ENCODE assay signal across 33 cellular contexts in genomic region chr1:169824153-169824552, GRCh38.
"Had no signal": no experiment of that assay in that cellular context is flagged by ENCODE, and none has a peak within 500 bp of the region (broad histone marks: within the 10 kb centered on the region; RNA-seq: fewer than 3 reads in every experiment).

No MANE protein-coding gene starts in this region.

- H3K4me3 Mint-ChIP-seq: activated CD8-positive, alpha-beta T cell treated with anti-CD3 and anti-CD28 coated beads, Interleukin-2, amount 10 ng/mL, durations not matched to agents 7 days and 5 days; activated naive CD4-positive, alpha-beta T cell treated with anti-CD3 and anti-CD28 coated beads, Interleukin-2, amount 50 U/mL, for 24 hours; brain had no signal

- H3K4me1 ChIP-seq: Peyer's patch, SJSA1 had no signal

- H3K27me3 Mint-ChIP-seq: activated naive CD4-positive, alpha-beta T cell treated with anti-CD3 and anti-CD28 coated beads, Interleukin-2, amount 50 U/mL, for 24 hours; brain had no signal

- H3K4me2 ChIP-seq: SK-N-SH had no signal

- H3K4me3 ChIP-seq: Peyer's patch, SJSA1 had no signal

- H3K4me1 Mint-ChIP-seq: activated naive CD4-positive, alpha-beta T cell treated with anti-CD3 and anti-CD28 coated beads, Interleukin-2, amount 50 U/mL, for 24 hours; brain had no signal

- H3K9me3 Mint-ChIP-seq: activated naive CD4-positive, alpha-beta T cell treated with anti-CD3 and anti-CD28 coated beads, Interleukin-2, amount 50 U/mL, for 24 hours; activated T-helper 2 cell treated with anti-CD3 and anti-CD28 coated beads, Interferon-gamma antibody, Interleukin-2, Interleukin-4, amounts not matched to agents 10 μg/mL and 5 μg/mL and 100 μg/mL, durations not matched to agents 14 hours and 24 hours and 36 hours; brain had no signal

- H3K9ac ChIP-seq: SK-N-SH had no signal

- H3K27ac Mint-ChIP-seq: activated CD8-positive, alpha-beta T cell treated with anti-CD3 and anti-CD28 coated beads, Interleukin-2, amount 10 ng/mL, durations not matched to agents 7 days and 5 days; activated naive CD4-positive, alpha-beta T cell treated with anti-CD3 and anti-CD28 coated beads, Interleukin-2, amount 50 U/mL, for 24 hours; activated T-helper 2 cell treated with anti-CD3 and anti-CD28 coated beads, Interferon-gamma antibody, Interleukin-2, Interleukin-4, amounts not matched to agents 10 μg/mL and 5 μg/mL and 100 μg/mL, durations not matched to agents 14 hours and 24 hours and 36 hours; brain had no signal

- DNase-seq: activated CD4-positive, alpha-beta T cell treated with anti-CD3 and anti-CD28 coated beads for 1 hour; activated CD4-positive, alpha-beta T cell treated with anti-CD3 and anti-CD28 coated beads for 48 hours; activated CD4-positive, CD25-positive, alpha-beta regulatory T cell; activated CD8-positive, alpha-beta memory T cell treated with anti-CD3 and anti-CD28 coated beads, Interleukin-2, amount 50 U/mL, for 4 hours; activated CD8-positive, alpha-beta T cell treated with anti-CD3 and anti-CD28 coated beads, Interleukin-2, amount 10 ng/mL, durations not matched to agents 7 days and 5 days; activated gamma-delta T cell; activated naive CD4-positive, alpha-beta T cell treated with Interleukin-2 at 50 U/mL for 16 hours; anterior cingulate cortex; caudate nucleus; cerebellar nuclear complex; Karpas-422; KBM-7; NCI-H1105; NCI-H1417 treated with DMSO at 0.1 percent for 48 hours; NCI-H187 treated with DMSO at 0.1 percent for 48 hours; NCI-H2081; NCI-H2171 treated with DMSO at 0.1 percent for 48 hours; NCI-H226; NCI-H446 treated with DMSO at 0.1 percent for 48 hours; NCI-H524; NCI-H69; NCI-H82; Peyer's patch; RPMI8226; SHP77 treated with DMSO at 0.1 percent for 48 hours; SK-N-SH; T-helper 2 cell; T-helper 9 cell had no signal

- ATAC-seq: activated CD8-positive, alpha-beta T cell treated with anti-CD3 and anti-CD28 coated beads, Interleukin-2, amount 10 ng/mL, durations not matched to agents 7 days and 5 days had no signal

- H3K27me3 ChIP-seq: Peyer's patch, SJSA1 had no signal

- H3K9me3 ChIP-seq: Peyer's patch, SJSA1, SK-N-SH had no signal

- H3K9me2 ChIP-seq: SK-N-SH had no signal

- H3K27ac ChIP-seq: Peyer's patch, SJSA1, VCaP had no signal
